Comparison of ENCODE assay signal across 8 cellular contexts in genomic region chr19:632228-633067, GRCh38. TPM values are rescaled to one million over a fixed set of nuclear protein-coding genes. Genes with fewer than 3 reads are reported as not detected.
DNase-seq lines count a peak whose midpoint lies in the region; ATAC-seq and TF ChIP-seq lines count a peak whose summit lies in the region.

No MANE protein-coding gene starts in this region.

- DNase-seq in ELF-1 (ENCODE audit: low read depth, low spot score) (peak; percentile 75), LoVo (ENCODE audit: low spot score) (peak; percentile 54), activated T-cell treated with anti-CD3 and anti-CD28 coated beads for 4 hours (peak; percentile 24), prostate gland (ENCODE audit: low spot score) (no peak), NCI-H524 treated with DMSO at 0.1 percent for 48 hours (lab: John Stamatoyannopoulos, UW) (no peak)
- no peak for DNase-seq in NK-92 treated with Interleukin-12 subunit alpha and Interleukin-12 subunit beta, amount 100 ng/mL, for 24 hours (lab: John Stamatoyannopoulos, UW)

- WGBS in gastroesophageal sphincter (ENCODE audit: low coverage in 1 of 2), 2 donors: 6% methylated on average over 3 of the region's 47 CpGs; no CpG with 5 or more reads in 1 of the 2 donors
- WGBS in prostate gland: 20% methylated on average over 46 of the region's 47 CpGs

- H3K4me3 ChIP-seq in gastroesophageal sphincter (peak overlapping the region; percentile 73 to 90), prostate gland (peak overlapping the region; percentile 59 to 89)

- ATAC-seq in GM21737 (IDR thresholded peaks at IDR 0.05; ENCODE audit: unreplicated experiment) (peak; percentile 15), gastroesophageal sphincter (peak; percentile 20)

- H3K4me1 ChIP-seq in gastroesophageal sphincter: peaks cover 3 to 56% (median 18%) of the 10 kb centered on the region in 3 donors
- H3K4me1 ChIP-seq in prostate gland (replicated peaks): no peaks in the 10 kb centered on the region

- H3K27me3 ChIP-seq in gastroesophageal sphincter (no peaks in the 10 kb centered on the region), prostate gland (replicated peaks; ENCODE audit: insufficient read depth) (no peaks in the 10 kb centered on the region)

- intact Hi-C loops in prostate gland (cut with DNase I): no loop called here

- TF ChIP-seq POLR2A in gastroesophageal sphincter (IDR thresholded peaks at IDR 0.05): no peak
- no peak for TF ChIP-seq POLR2A in prostate gland (IDR thresholded peaks at IDR 0.05)

- H3K9me3 ChIP-seq in gastroesophageal sphincter (no peaks in the 10 kb centered on the region), prostate gland (no peaks in the 10 kb centered on the region)

- peak overlapping the region in 3 of 4 donors; percentile 77 to 81 (median 80) for H3K27ac ChIP-seq in gastroesophageal sphincter
- peak overlapping the region; percentile 0 to 54 for H3K27ac ChIP-seq in prostate gland

- no peak for TF ChIP-seq CTCF in gastroesophageal sphincter (IDR thresholded peaks at IDR 0.05)
- TF ChIP-seq CTCF in prostate gland (IDR thresholded peaks at IDR 0.05): no peak

- H3K36me3 ChIP-seq in gastroesophageal sphincter (peaks cover 0 to 39% of the 10 kb centered on the region in 2 donors), prostate gland (no peaks in the 10 kb centered on the region)

- no peak for TF ChIP-seq EP300 in gastroesophageal sphincter (IDR thresholded peaks at IDR 0.05)

RNA-seq across cellular contexts. Expression of gene POLRMT, which starts 0.9 kb away (rescaled TPM):
- 10 to 100 TPM; 22.1 to 39.5 (median 28.1) TPM for total RNA-seq in gastroesophageal sphincter
- 100 to 1,000 TPM in 1 of 2 donors, 10 to 100 TPM in 1; 34.7 to 106 TPM for total RNA-seq in prostate gland

RNA-seq across cellular contexts. Expression of gene FGF22, which starts 7.2 kb away (rescaled TPM):
- total RNA-seq in gastroesophageal sphincter (1 to 10 TPM in 3 of 4 donors, under 1 TPM in 1; 0.67 to 4.7 (median 1.2) TPM), prostate gland (1 to 10 TPM in 1 of 2 donors, not detected in 1; 4.4 TPM)

RNA-seq across cellular contexts. Expression of gene RNF126, which starts 30.6 kb away (rescaled TPM):
- total RNA-seq in gastroesophageal sphincter (10 to 100 TPM; 47.7 to 57.9 (median 52.0) TPM), prostate gland (100 to 1,000 TPM in 1 of 2 donors, 10 to 100 TPM in 1; 70.7 to 109 TPM)

RNA-seq across cellular contexts. Expression of gene HCN2, which starts 42.8 kb away (rescaled TPM):
- under 1 TPM; 0.12 to 0.27 (median 0.21) TPM for total RNA-seq in gastroesophageal sphincter
- 1 to 10 TPM in 1 of 2 donors, under 1 TPM in 1; 0.14 to 8.5 TPM for total RNA-seq in prostate gland

RNA-seq across cellular contexts. Expression of gene FSTL3, which starts 43.7 kb away (rescaled TPM):
- total RNA-seq in gastroesophageal sphincter (100 to 1,000 TPM; 105 to 200 (median 133) TPM), prostate gland (100 to 1,000 TPM in 1 of 2 donors, 10 to 100 TPM in 1; 69.3 to 241 TPM)

Comparison
In these comparisons a context has a peak if more than half of its experiments do, and no peak if none do; other contexts are left out.
1. DNase-seq: peak in ELF-1 (single experiment), LoVo (single experiment) and activated T-cell treated with anti-CD3 and anti-CD28 coated beads for 4 hours (single experiment); none in prostate gland (single experiment), NK-92 treated with Interleukin-12 subunit alpha and Interleukin-12 subunit beta, amount 100 ng/mL, for 24 hours (single experiment) and NCI-H524 treated with DMSO at 0.1 percent for 48 hours (single experiment).